In genomic region chr20:51012357-51012756, GRCh38 we compare ENCODE assay signal across 24 cellular contexts. TPM values are rescaled to one million over a fixed set of nuclear protein-coding genes. Genes with fewer than 3 reads are reported as not detected.
DNase-seq lines count a peak whose midpoint lies in the region; ATAC-seq and TF ChIP-seq lines count a peak whose summit lies in the region.
"Had no signal": no experiment of that assay in that cellular context is flagged by ENCODE, and none has a peak within 500 bp of the region (broad histone marks: within the 10 kb centered on the region; RNA-seq: fewer than 3 reads in every experiment).

No MANE protein-coding gene starts in this region.

- TF ChIP-seq CTCF in nephron progenitor cell (IDR thresholded peaks at IDR 0.05) (no peak), SK-N-SH (IDR thresholded peaks at IDR 0.05) (no peak)

- peak overlapping the region; percentile 77 for H3K27ac Mint-ChIP-seq in nephron progenitor cell
- H3K27ac Mint-ChIP-seq: B cell; CD14-positive monocyte; CD4-positive, alpha-beta memory T cell; CD4-positive, CD25-positive, alpha-beta regulatory T cell; CD8-positive, alpha-beta memory T cell had no signal

- peak overlapping the region in 6 of 11 experiments; percentile 11 to 62 (median 21); a peak in 6 of 22 replicates for H3K4me2 ChIP-seq in BLaER1 treated with 17β-estradiol and CSF1 and Interleukin-3, amounts not matched to agents 10 nM and 100 nM
- no peak overlapping the region for H3K4me2 ChIP-seq in SK-N-SH
- H3K4me2 ChIP-seq: A549 had no signal

- 89% methylated on average over 3 of the region's 3 CpGs for WGBS in SK-N-SH (ENCODE audit: low lambda C conversion rate)

- no peak overlapping the region for H3K27ac ChIP-seq in BLaER1 treated with 17β-estradiol and CSF1 and Interleukin-3, amounts not matched to agents 10 nM and 100 nM
- H3K27ac ChIP-seq in SK-N-SH (ENCODE audit: low read depth in 2 of 2, low read length in 1 of 2), result no peak overlapping the region
- H3K27ac ChIP-seq: 22Rv1, A549 had no signal

- H3F3A ChIP-seq in SK-N-SH (replicated peaks; ENCODE audit: insufficient read depth), result no peaks in the 10 kb centered on the region

- no peak for ATAC-seq in Right ventricle myocardium superior (ENCODE audit: poor library complexity)
- ATAC-seq: A549, GM12878 had no signal

- H3K9ac ChIP-seq in BLaER1 treated with 17β-estradiol and CSF1 and Interleukin-3, amounts not matched to agents 10 nM and 100 nM, result no peak overlapping the region
- no peak overlapping the region for H3K9ac ChIP-seq in SK-N-SH

- H3K4me1 Mint-ChIP-seq in nephron progenitor cell, result peaks cover 45% of the 10 kb centered on the region
- H3K4me1 Mint-ChIP-seq: CD14-positive monocyte; CD4-positive, CD25-positive, alpha-beta regulatory T cell; CD8-positive, alpha-beta memory T cell had no signal

- DNase-seq in nephron progenitor cell, result no peak
- peak; percentile 33 for DNase-seq in stromal cell of bone marrow (ENCODE audit: low read depth)
- no peak for DNase-seq in Right ventricle myocardium superior
- no peak for DNase-seq in kidney glomerular epithelial cell (lab: John Stamatoyannopoulos, UW)
- no peak for DNase-seq in SK-N-SH
- DNase-seq: AML-193; C1 segment of cervical spinal cord; CD4-positive, alpha-beta memory T cell; CD4-positive, CD25-positive, alpha-beta regulatory T cell; CD8-positive, alpha-beta memory T cell; COR-L47; DMS 273 treated with DMSO at 0.1 percent for 48 hours; DMS153; DMS53; DMS79; DND-41; EL; GDM1 had no signal

- H3K79me2 ChIP-seq in SK-N-SH (ENCODE audit: insufficient read depth), result no peaks in the 10 kb centered on the region; the same call in 1 of the 2 replicates

- H3K27me3 ChIP-seq in BLaER1 treated with 17β-estradiol and CSF1 and Interleukin-3, amounts not matched to agents 10 nM and 100 nM, result no peaks in the 10 kb centered on the region
- no peaks in the 10 kb centered on the region for H3K27me3 ChIP-seq in SK-N-SH (ENCODE audit: insufficient read depth)

- H2AFZ ChIP-seq in SK-N-SH (ENCODE audit: low read depth), result no peak overlapping the region

- no peak overlapping the region for H3K4me3 Mint-ChIP-seq in nephron progenitor cell
- H3K4me3 Mint-ChIP-seq: B cell; CD14-positive monocyte; CD4-positive, alpha-beta memory T cell; CD4-positive, CD25-positive, alpha-beta regulatory T cell; CD8-positive, alpha-beta memory T cell had no signal

- POLR2A ChIA-PET in SK-N-SH (lab: Yijun Ruan, JAX), result no interaction called here

- intact Hi-C loops in Right ventricle myocardium superior (cut with DNase I), result no loop called here

- no peaks in the 10 kb centered on the region for H3K9me3 Mint-ChIP-seq in nephron progenitor cell
- H3K9me3 Mint-ChIP-seq: CD14-positive monocyte; CD4-positive, alpha-beta memory T cell; CD8-positive, alpha-beta memory T cell had no signal

- CTCF ChIA-PET in SK-N-SH (lab: Yijun Ruan, JAX), result interaction anchor here (0.6 to 9.3 kb wide), 6 partner anchors 20 to 311 kb away, joined by 3 to 118 read pairs (median 4); no protein-coding TSS in a partner anchor

- peaks cover 54% of the 10 kb centered on the region for H3K36me3 Mint-ChIP-seq in nephron progenitor cell (ENCODE audit: low read depth)
- H3K36me3 Mint-ChIP-seq: CD14-positive monocyte; CD4-positive, alpha-beta memory T cell; CD4-positive, CD25-positive, alpha-beta regulatory T cell; CD8-positive, alpha-beta memory T cell had no signal

- H3K4me3 ChIP-seq in BLaER1 treated with 17β-estradiol and CSF1 and Interleukin-3, amounts not matched to agents 10 nM and 100 nM, result no peak overlapping the region
- H3K4me3 ChIP-seq in SK-N-SH (ENCODE audit: low read depth in 2 of 2, low read length in 1 of 2), result no peak overlapping the region
- H3K4me3 ChIP-seq: A549, GM12878 had no signal

- H3K9me3 ChIP-seq in BLaER1 treated with 17β-estradiol and CSF1 and Interleukin-3, amounts not matched to agents 10 nM and 100 nM (replicated peaks in 1 of 11), result 0 out of 22 replicates have a peak, but pooled peaks cover 0 to 4% (median 0%) of the 10 kb centered on the region in 11 experiments
- H3K9me3 ChIP-seq in SK-N-SH, result no peaks in the 10 kb centered on the region
- H3K9me3 ChIP-seq: A549 had no signal

- no peak for TF ChIP-seq EP300 in SK-N-SH (IDR thresholded peaks at IDR 0.05; ENCODE audit: borderline replicate concordance in 1 of 2, low read depth in 1 of 2, low read length in 1 of 2)

- peaks cover 4% of the 10 kb centered on the region for H3K27me3 Mint-ChIP-seq in nephron progenitor cell (ENCODE audit: low read depth, poor library complexity)

- TF ChIP-seq RAD21 in SK-N-SH (IDR thresholded peaks at IDR 0.05; ENCODE audit: low read length), result no peak

- no peaks in the 10 kb centered on the region for H3K9me2 ChIP-seq in SK-N-SH

- H3K36me3 ChIP-seq in BLaER1 treated with 17β-estradiol and CSF1 and Interleukin-3, amounts not matched to agents 10 nM and 100 nM, result peaks cover 17 to 78% (median 29%) of the 10 kb centered on the region in 11 experiments
- no peaks in the 10 kb centered on the region for H3K36me3 ChIP-seq in SK-N-SH (replicated peaks in 1 of 2; ENCODE audit: control insufficient read depth in 1 of 2, insufficient read depth in 2 of 2, low read length in 1 of 2)

- H3K4me1 ChIP-seq in BLaER1 treated with 17β-estradiol and CSF1 and Interleukin-3, amounts not matched to agents 10 nM and 100 nM, result peaks cover 9 to 36% (median 30%) of the 10 kb centered on the region in 10 experiments; a peak in 19 of 20 replicates
- peaks cover 0 to 17% of the 10 kb centered on the region in 2 experiments; a peak in 1 of 4 replicates for H3K4me1 ChIP-seq in SK-N-SH (ENCODE audit: control insufficient read depth in 1 of 2, insufficient read depth in 2 of 2, low read depth in 1 of 2, low read length in 1 of 2)
- H3K4me1 ChIP-seq: A549 had no signal

- H4K20me1 ChIP-seq in BLaER1 treated with 17β-estradiol and CSF1 and Interleukin-3, amounts not matched to agents 10 nM and 100 nM, result peaks cover 0 to 65% (median 35%) of the 10 kb centered on the region in 11 experiments; a peak in 18 of 22 replicates
- no peaks in the 10 kb centered on the region for H4K20me1 ChIP-seq in SK-N-SH (ENCODE audit: insufficient read depth)

TF ChIP-seq in SK-N-SH, 30 proteins besides CTCF, POLR2A, EP300 and RAD21:
- TF ChIP-seq RFX5 (IDR thresholded peaks at IDR 0.05; ENCODE audit: low read length) (no peak), RCOR1 (IDR thresholded peaks at IDR 0.05; ENCODE audit: low read length) (no peak), ZBTB33 (IDR thresholded peaks at IDR 0.05; ENCODE audit: borderline replicate concordance, low read depth) (no peak), CHD2 (IDR thresholded peaks at IDR 0.05; ENCODE audit: low read length, partially characterized antibody) (no peak), GATA2 (CRISPR knock-in tag; IDR thresholded peaks at IDR 0.05) (no peak), NFIC (IDR thresholded peaks at IDR 0.05; ENCODE audit: borderline replicate concordance) (no peak), MEF2A (IDR thresholded peaks at IDR 0.05; ENCODE audit: borderline replicate concordance, low read depth) (no peak), TAF1 (IDR thresholded peaks at IDR 0.05; ENCODE audit: borderline replicate concordance, low read depth, low read length) (no peak), FOXM1 (IDR thresholded peaks at IDR 0.05; ENCODE audit: low read depth) (no peak), EZH2phosphoT487 (IDR thresholded peaks at IDR 0.05; ENCODE audit: borderline replicate concordance, low read depth) (no peak), POLR2AphosphoS5 (IDR thresholded peaks at IDR 0.05; ENCODE audit: low read depth, low read length) (no peak), PBX3 (IDR thresholded peaks at IDR 0.05) (no peak)
TF ChIP-seq in SK-N-SH: peak in this region for 0.

RNA-seq across cellular contexts. Expression of gene KCNG1, which starts 10.6 kb away (rescaled TPM):
- total RNA-seq in Right ventricle myocardium superior, result 0.32 TPM
- polyA plus RNA-seq in SK-N-SH (2012; rRNA removed), result 11.2 and 13.8 TPM in 2 replicates
- 5.9 and 9.2 TPM in 2 replicates for polyA plus RNA-seq in SK-N-SH (2012; cell fraction: cytosol; rRNA removed)
- 17.5 and 21.8 TPM in 2 replicates for polyA plus RNA-seq in SK-N-SH (2012; cell fraction: nucleus; rRNA removed)
- total RNA-seq: CD4-positive, alpha-beta memory T cell; CD4-positive, CD25-positive, alpha-beta regulatory T cell; GM12878 had no signal
- polyA plus RNA-seq: CD14-positive monocyte; CD4-positive, alpha-beta memory T cell; CD8-positive, alpha-beta memory T cell; GM12878 had no signal

RNA-seq across cellular contexts. Expression of gene MOCS3, which starts 53.7 kb away (rescaled TPM):
- total RNA-seq in Right ventricle myocardium superior, result 2.9 TPM
- 4.0 and 4.4 TPM in 2 replicates for polyA plus RNA-seq in SK-N-SH (2012; rRNA removed)
- 3.0 and 3.9 TPM in 2 replicates for polyA plus RNA-seq in SK-N-SH (2012; cell fraction: cytosol; rRNA removed)
- 1.9 and 2.6 TPM in 2 replicates for polyA plus RNA-seq in SK-N-SH (2012; cell fraction: nucleus; rRNA removed)

RNA-seq across cellular contexts. Expression of gene DPM1, which starts 54.0 kb away (rescaled TPM):
- 36.3 TPM for total RNA-seq in Right ventricle myocardium superior
- 72.1 and 109 TPM in 2 replicates for polyA plus RNA-seq in SK-N-SH (2012; rRNA removed)
- 119 and 126 TPM in 2 replicates for polyA plus RNA-seq in SK-N-SH (2012; cell fraction: cytosol; rRNA removed)
- 26.5 and 45.0 TPM in 2 replicates for polyA plus RNA-seq in SK-N-SH (2012; cell fraction: nucleus; rRNA removed)
